Comparison of ENCODE assay signal across 27 cellular contexts in genomic region chr1:229037806-229038405, GRCh38.
DNase-seq lines count a peak whose midpoint lies in the region; TF ChIP-seq lines count a peak whose summit lies in the region.
"Had no signal": no experiment of that assay in that cellular context is flagged by ENCODE, and none has a peak within 500 bp of the region (broad histone marks: within the 10 kb centered on the region; RNA-seq: fewer than 3 reads in every experiment).

No MANE protein-coding gene starts in this region.

- no peaks in the 10 kb centered on the region for H3F3A ChIP-seq in smooth muscle cell (ENCODE audit: low read depth)

- H3K27me3 ChIP-seq in mammary epithelial cell (ENCODE audit: insufficient read depth, low read length), result no peaks in the 10 kb centered on the region
- no peaks in the 10 kb centered on the region for H3K27me3 ChIP-seq in hepatocyte
- no peaks in the 10 kb centered on the region for H3K27me3 ChIP-seq in smooth muscle cell (ENCODE audit: low read depth)
- H3K27me3 ChIP-seq: left lung, Peyer's patch, transverse colon had no signal

- no peaks in the 10 kb centered on the region for H3K9me2 ChIP-seq in hepatocyte (replicated peaks; ENCODE audit: insufficient read depth)

- BruUV-seq in mammary epithelial cell (replicated peaks; lab: Mats Ljungman, UMichigan), result no TSS peak

- peaks cover 4% of the 10 kb centered on the region for H3K4me1 ChIP-seq in mammary epithelial cell (ENCODE audit: insufficient read depth, low read length)
- H3K4me1 ChIP-seq in hepatocyte (ENCODE audit: insufficient read depth), result peaks cover 9% of the 10 kb centered on the region
- peaks cover 14% of the 10 kb centered on the region for H3K4me1 ChIP-seq in smooth muscle cell (ENCODE audit: low read depth)
- H3K4me1 ChIP-seq: Caco-2, Peyer's patch, transverse colon had no signal

- H3K79me2 ChIP-seq in mammary epithelial cell (ENCODE audit: insufficient read depth, low read length) (no peaks in the 10 kb centered on the region), hepatocyte (no peaks in the 10 kb centered on the region), smooth muscle cell (ENCODE audit: low read depth) (no peaks in the 10 kb centered on the region)

- H3K27ac ChIP-seq in mammary epithelial cell (ENCODE audit: insufficient read depth, low read depth, low read length) (no peak overlapping the region), hepatocyte (peak overlapping the region; percentile 5), smooth muscle cell (ENCODE audit: low read depth) (peak overlapping the region; percentile 77)
- H3K27ac ChIP-seq: 22Rv1, C4-2B, left lung, Peyer's patch, transverse colon had no signal

- dilution Hi-C loops in mammary epithelial cell (cut with HindIII; ENCODE audit: low sequenced_read_pairs), result no loop called here

- CTCF ChIA-PET in mammary epithelial cell (lab: Charles Lee; ENCODE audit: low non-redundant PET), result interaction anchor here (0.5 kb wide), 1 partner anchor 260 kb away, joined by 7 read pairs; no protein-coding TSS in a partner anchor

- H2AFZ ChIP-seq in mammary epithelial cell (ENCODE audit: low read depth, low read length) (peak overlapping the region; percentile 89), hepatocyte (no peak overlapping the region), smooth muscle cell (ENCODE audit: low read depth) (peak overlapping the region; percentile 58)

- no peaks in the 10 kb centered on the region for H4K20me1 ChIP-seq in mammary epithelial cell (ENCODE audit: insufficient read depth, low read length)
- H4K20me1 ChIP-seq in hepatocyte (ENCODE audit: insufficient read depth, poor library complexity, severe bottlenecking), result no peaks in the 10 kb centered on the region
- no peaks in the 10 kb centered on the region for H4K20me1 ChIP-seq in smooth muscle cell (ENCODE audit: low read depth)

- H3K4me3 ChIP-seq in mammary epithelial cell (replicated peaks in 1 of 3; ENCODE audit: insufficient read depth in 1 of 3, low read depth in 2 of 3, low read length in 3 of 3), result no peak overlapping the region
- H3K4me3 ChIP-seq in hepatocyte, result no peak overlapping the region
- no peak overlapping the region for H3K4me3 ChIP-seq in smooth muscle cell
- H3K4me3 ChIP-seq: left lung, MG63, Peyer's patch, transverse colon had no signal

- intact Hi-C loops in mammary epithelial cell (cut with micrococcal nuclease), result no loop called here
- intact Hi-C loops in posterior cingulate gyrus (cut with DNase I), result no loop called here

- H3K4me2 ChIP-seq in mammary epithelial cell (ENCODE audit: insufficient read depth, low read depth, low read length) (peak overlapping the region; percentile 40), hepatocyte (no peak overlapping the region), smooth muscle cell (peak overlapping the region; percentile 20)

- in situ Hi-C loops in mammary epithelial cell (cut with MboI; ENCODE audit: low sequenced_read_pairs in 2 of 2) (no loop called here), GM13977 (cut with MboI; ENCODE audit: low pct_unique_long_range_greater_than_20kb, low sequenced_read_pairs, unreplicated experiment) (no loop called here)

- TF ChIP-seq CTCF in mammary epithelial cell (conservative IDR thresholded peaks at IDR 0.05 in 1 of 2, IDR thresholded peaks at IDR 0.05 in 1 of 2; ENCODE audit: extremely low read depth in 1 of 2, insufficient read depth in 1 of 2, low read depth in 1 of 2, low read length in 2 of 2), result no peak
- TF ChIP-seq CTCF in hepatocyte (IDR thresholded peaks at IDR 0.05; ENCODE audit: poor library complexity), result no peak
- TF ChIP-seq CTCF in smooth muscle cell (IDR thresholded peaks at IDR 0.05; ENCODE audit: borderline replicate concordance, insufficient read depth, poor library complexity, severe bottlenecking), result no peak
- no peak for TF ChIP-seq CTCF in GM13977 (IDR thresholded peaks at IDR 0.05; ENCODE audit: extremely low read depth, insufficient read depth, missing control alignments)

- DNase-seq in NCI-H2171 treated with DMSO at 0.1 percent for 48 hours (lab: John Stamatoyannopoulos, UW) (peak; percentile 56), NCI-H2171 (lab: John Stamatoyannopoulos, UW) (no peak), mammary epithelial cell (peak; percentile 21), hepatocyte (ENCODE audit: low spot score) (no peak), smooth muscle cell (lab: John Stamatoyannopoulos, UW; ENCODE audit: unreplicated experiment) (no peak), GM13977 (ENCODE audit: low spot score) (no peak), mucosa of gallbladder (ENCODE audit: low spot score) (no peak), posterior cingulate gyrus (no peak)
- DNase-seq: activated CD4-positive, alpha-beta memory T cell treated with anti-CD3 and anti-CD28 coated beads, Interleukin-2, amount 10 ng/mL, durations not matched to agents 7 days and 5 days; activated CD4-positive, alpha-beta T cell treated with anti-CD3 and anti-CD28 coated beads for 1 hour; activated CD8-positive, alpha-beta memory T cell treated with anti-CD3 and anti-CD28 coated beads, Interleukin-2, amount 50 U/mL, for 4 hours; activated naive CD4-positive, alpha-beta T cell; Caco-2; dermis blood vessel endothelial cell; DND-41; KBM-7; left lung; MG63; naive thymus-derived CD8-positive, alpha-beta T cell; NCI-H2029 treated with DMSO at 0.1 percent for 48 hours; NCI-H345; occipital lobe; Peyer's patch; SHP77 treated with DMSO at 0.1 percent for 48 hours; transverse colon had no signal

- no peaks in the 10 kb centered on the region for H3K36me3 ChIP-seq in mammary epithelial cell (ENCODE audit: insufficient read depth, low read length)
- H3K36me3 ChIP-seq in hepatocyte (replicated peaks; ENCODE audit: insufficient read depth, low read depth), result no peaks in the 10 kb centered on the region
- no peaks in the 10 kb centered on the region for H3K36me3 ChIP-seq in smooth muscle cell (ENCODE audit: low read depth)
- H3K36me3 ChIP-seq: left lung, MG63, Peyer's patch, transverse colon had no signal

- H3K9me3 ChIP-seq in mammary epithelial cell (replicated peaks; ENCODE audit: insufficient read depth, low read length) (no peaks in the 10 kb centered on the region), hepatocyte (ENCODE audit: low read depth) (no peaks in the 10 kb centered on the region), smooth muscle cell (replicated peaks; ENCODE audit: low read depth) (no peaks in the 10 kb centered on the region)
- H3K9me3 ChIP-seq: Caco-2, left lung, MG63, Peyer's patch, transverse colon had no signal

- WGBS in mammary epithelial cell (ENCODE audit: low coverage, missing lambda C conversion rate), result 60% methylated on average over 4 of the region's 4 CpGs
- 75% methylated on average over 4 of the region's 4 CpGs for WGBS in hepatocyte (ENCODE audit: low lambda C conversion rate, missing lambda C conversion rate)
- 40% methylated on average over 4 of the region's 4 CpGs for WGBS in smooth muscle cell (ENCODE audit: low lambda C conversion rate)

- no peak overlapping the region for H3K9ac ChIP-seq in mammary epithelial cell (ENCODE audit: insufficient read depth, low read length)
- no peak overlapping the region for H3K9ac ChIP-seq in smooth muscle cell (ENCODE audit: low read depth)

Comparison
In these comparisons a context has a peak if more than half of its experiments do, and no peak if none do; other contexts are left out.
1. DNase-seq: peak in NCI-H2171 treated with DMSO at 0.1 percent for 48 hours (single experiment) and mammary epithelial cell (single experiment); none in NCI-H2171 (single experiment), hepatocyte (single experiment), smooth muscle cell (single experiment), GM13977 (single experiment), mucosa of gallbladder (single experiment) and posterior cingulate gyrus (0 of 10).